21 cellular contexts compared by ENCODE assay signal in genomic region chr15:69704229-69704628, GRCh38.
DNase-seq lines count a peak whose midpoint lies in the region; FAIRE-seq and TF ChIP-seq lines count a peak whose summit lies in the region.
"Had no signal": no experiment of that assay in that cellular context is flagged by ENCODE, and none has a peak within 500 bp of the region (broad histone marks: within the 10 kb centered on the region; RNA-seq: fewer than 3 reads in every experiment).

No MANE protein-coding gene starts in this region.

- H3K4me2 ChIP-seq in mammary epithelial cell (ENCODE audit: insufficient read depth, low read depth, low read length) (no peak overlapping the region), mesenchymal stem cell (ENCODE audit: low read length, poor library complexity, severe bottlenecking) (no peak overlapping the region)

- no peak for TF ChIP-seq POLR2A in prostate gland (IDR thresholded peaks at IDR 0.05)

- H3K9me3 ChIP-seq in mammary epithelial cell (replicated peaks; ENCODE audit: insufficient read depth, low read length) (peaks cover 6% of the 10 kb centered on the region), prostate gland (no peaks in the 10 kb centered on the region), mesenchymal stem cell (ENCODE audit: control insufficient read depth, low read length) (peaks cover 35% of the 10 kb centered on the region)

- CTCF ChIA-PET in mammary epithelial cell (lab: Charles Lee; ENCODE audit: low non-redundant PET) = no interaction called here

- H3K27me3 ChIP-seq in mammary epithelial cell (ENCODE audit: insufficient read depth, low read length) = peaks cover 2% of the 10 kb centered on the region
- no peaks in the 10 kb centered on the region for H3K27me3 ChIP-seq in prostate gland (replicated peaks; ENCODE audit: insufficient read depth)
- H3K27me3 ChIP-seq in mesenchymal stem cell (ENCODE audit: control insufficient read depth in 1 of 2, insufficient read depth in 1 of 2, low read length in 2 of 2) = peaks cover 14 to 18% of the 10 kb centered on the region in 2 experiments
- H3K27me3 ChIP-seq: cardiac muscle cell, SJCRH30, vagina had no signal

- FAIRE-seq in D721Med (lab: Jason Lieb, UNC) (no peak), RCC 7860 (lab: Jason Lieb, UNC) (no peak)

- H3K9ac ChIP-seq in mammary epithelial cell (ENCODE audit: insufficient read depth, low read length) (no peak overlapping the region), mesenchymal stem cell (ENCODE audit: low read length) (no peak overlapping the region)
- H3K9ac ChIP-seq: parathyroid adenoma had no signal

- no TSS peak for BruUV-seq in mammary epithelial cell (replicated peaks; lab: Mats Ljungman, UMichigan)

- no peak overlapping the region for H3K4me3 ChIP-seq in AG10803 (ENCODE audit: low read length)
- H3K4me3 ChIP-seq in mammary epithelial cell (replicated peaks in 1 of 3; ENCODE audit: insufficient read depth in 1 of 3, low read depth in 2 of 3, low read length in 3 of 3) = no peak overlapping the region
- H3K4me3 ChIP-seq in prostate gland = no peak overlapping the region
- no peak overlapping the region for H3K4me3 ChIP-seq in mesenchymal stem cell (ENCODE audit: insufficient read depth in 1 of 2, low read depth in 1 of 2, low read length in 2 of 2)
- H3K4me3 ChIP-seq: cardiac muscle cell, SJCRH30, vagina had no signal

- H2BK12ac ChIP-seq in mesenchymal stem cell (ENCODE audit: low read length in 2 of 2) = no peak overlapping the region

- H4K91ac ChIP-seq in mesenchymal stem cell (ENCODE audit: low read length) = no peak overlapping the region

- H2AK5ac ChIP-seq in mesenchymal stem cell (ENCODE audit: low read length, severe bottlenecking) = no peak overlapping the region

- H3K36me3 ChIP-seq in mammary epithelial cell (ENCODE audit: insufficient read depth, low read length) (no peaks in the 10 kb centered on the region), prostate gland (no peaks in the 10 kb centered on the region), mesenchymal stem cell (ENCODE audit: control insufficient read depth in 1 of 2, insufficient read depth in 2 of 2, low read depth in 1 of 2, low read length in 2 of 2) (no peaks in the 10 kb centered on the region)
- H3K36me3 ChIP-seq: cardiac muscle cell, SJCRH30, vagina had no signal

- H3K18ac ChIP-seq in mesenchymal stem cell (ENCODE audit: low read depth in 1 of 2, low read length in 2 of 2) = no peak overlapping the region

- no peaks in the 10 kb centered on the region for H3K79me2 ChIP-seq in mammary epithelial cell (ENCODE audit: insufficient read depth, low read length)
- H3K79me2 ChIP-seq: parathyroid adenoma had no signal

- no peak overlapping the region for H3K4ac ChIP-seq in mesenchymal stem cell (ENCODE audit: low read depth in 1 of 2, low read length in 2 of 2)

- H3K79me1 ChIP-seq in mesenchymal stem cell (replicated peaks; ENCODE audit: low read length, poor library complexity, severe bottlenecking) = no peaks in the 10 kb centered on the region

- H4K8ac ChIP-seq in mesenchymal stem cell (ENCODE audit: low read length) = no peak overlapping the region

- H2AFZ ChIP-seq in mammary epithelial cell (ENCODE audit: low read depth, low read length) = no peak overlapping the region
- no peak overlapping the region for H2AFZ ChIP-seq in mesenchymal stem cell (ENCODE audit: low read depth, low read length)
- H2AFZ ChIP-seq: parathyroid adenoma had no signal

- DNase-seq in AG10803 (ENCODE audit: low read depth) (peak; percentile 8), M059J (ENCODE audit: low read depth) (peak; percentile 26), mammary epithelial cell (peak; percentile 22), prostate gland (ENCODE audit: low spot score) (peak; percentile 75), mesenchymal stem cell (no peak), D721Med (ENCODE audit: insufficient read length, low spot score) (no peak), RCC 7860 (ENCODE audit: low spot score) (no peak)
- DNase-seq: activated CD4-positive, alpha-beta T cell treated with anti-CD3 and anti-CD28 coated beads for 36 hours; activated CD8-positive, alpha-beta memory T cell treated with anti-CD3 and anti-CD28 coated beads for 24 hours; activated T-cell treated with anti-CD3 and anti-CD28 coated beads, Interleukin-2, amount 50 U/mL, for 24 hours; DND-41; left ventricle myocardium superior; NCI-H2081 treated with DMSO at 0.1 percent for 48 hours; NCI-H774; nephron progenitor cell; SJCRH30; T-cell had no signal

- H2BK120ac ChIP-seq in mesenchymal stem cell (ENCODE audit: low read depth, low read length) = no peak overlapping the region

- in situ Hi-C loops in mammary epithelial cell (cut with MboI; ENCODE audit: low sequenced_read_pairs in 2 of 2) = loop anchor here in 1 of 2 donors (25.0 kb wide), 1 partner anchor 192 kb away; no protein-coding TSS in a partner anchor

- H2BK15ac ChIP-seq in mesenchymal stem cell (ENCODE audit: low read depth, poor library complexity, severe bottlenecking) = no peak overlapping the region

- no peak overlapping the region for H3K23ac ChIP-seq in mesenchymal stem cell (ENCODE audit: low read length in 2 of 2)

- H2BK5ac ChIP-seq in mesenchymal stem cell (ENCODE audit: low read depth, low read length, poor library complexity, severe bottlenecking) = no peak overlapping the region

- peak overlapping the region in 1 of 2 experiments; percentile 22 for H3K14ac ChIP-seq in mesenchymal stem cell (ENCODE audit: low read length in 2 of 2)

- no peak for TF ChIP-seq CTCF in AG10803 (conservative IDR thresholded peaks at IDR 0.05; ENCODE audit: low read length)
- no peak for TF ChIP-seq CTCF in mammary epithelial cell (conservative IDR thresholded peaks at IDR 0.05 in 1 of 2, IDR thresholded peaks at IDR 0.05 in 1 of 2; ENCODE audit: extremely low read depth in 1 of 2, insufficient read depth in 1 of 2, low read depth in 1 of 2, low read length in 2 of 2)
- peak in 1 of 4 experiments; percentile 6 for TF ChIP-seq CTCF in prostate gland (IDR thresholded peaks at IDR 0.05)
- no peak for TF ChIP-seq CTCF in D721Med (IDR thresholded peaks at IDR 0.05; ENCODE audit: insufficient read depth, missing control alignments)

- 36% methylated on average over 3 of the region's 3 CpGs for whole genome bisulfite sequencing in mammary epithelial cell (ENCODE audit: low coverage, missing lambda C conversion rate)
- WGBS in prostate gland = 11% methylated on average over 3 of the region's 3 CpGs
- 94% methylated on average over 2 of the region's 3 CpGs for WGBS in mesenchymal stem cell

- H3K27ac ChIP-seq in mammary epithelial cell (ENCODE audit: insufficient read depth, low read depth, low read length) = no peak overlapping the region
- no peak overlapping the region for H3K27ac ChIP-seq in prostate gland
- no peak overlapping the region for H3K27ac ChIP-seq in mesenchymal stem cell (ENCODE audit: low read length, poor library complexity, severe bottlenecking)
- H3K27ac ChIP-seq: cardiac muscle cell, HL-60, parathyroid adenoma, SJCRH30, vagina had no signal

- intact Hi-C loops in mammary epithelial cell (cut with micrococcal nuclease) = no loop called here
- intact Hi-C loops in prostate gland (cut with DNase I) = loop anchor here (2.0 to 10.0 kb wide), 4 partner anchors 91 to 618 kb away; partner anchors contain the start of gene TLE3

- dilution Hi-C loops in mammary epithelial cell (cut with HindIII; ENCODE audit: low sequenced_read_pairs) = no loop called here

- H4K20me1 ChIP-seq in mammary epithelial cell (ENCODE audit: insufficient read depth, low read length) = no peaks in the 10 kb centered on the region

- H3K4me1 ChIP-seq in mammary epithelial cell (ENCODE audit: insufficient read depth, low read length) (no peaks in the 10 kb centered on the region), prostate gland (replicated peaks) (no peaks in the 10 kb centered on the region), mesenchymal stem cell (ENCODE audit: control insufficient read depth, insufficient read depth, low read depth, low read length) (no peaks in the 10 kb centered on the region)
- H3K4me1 ChIP-seq: parathyroid adenoma, SJCRH30 had no signal

Comparison
In these comparisons a context has a peak if more than half of its experiments do, and no peak if none do; other contexts are left out.
1. DNase-seq: peak in AG10803 (single experiment), M059J (single experiment), mammary epithelial cell (single experiment) and prostate gland (single experiment); none in mesenchymal stem cell (single experiment), D721Med (single experiment) and RCC 7860 (single experiment).